ENCODE assay signal across 18 cellular contexts in genomic region chr3:190718097-190718496, GRCh38.
DNase-seq lines count a peak whose midpoint lies in the region; ATAC-seq, FAIRE-seq and TF ChIP-seq lines count a peak whose summit lies in the region.
"Had no signal": no experiment of that assay in that cellular context is flagged by ENCODE, and none has a peak within 500 bp of the region (broad histone marks: within the 10 kb centered on the region; RNA-seq: fewer than 3 reads in every experiment).

No MANE protein-coding gene starts in this region.

- H3K4me3 ChIP-seq in ACC112 (ENCODE audit: low read depth, low read length) = peak overlapping the region; percentile 70
- no peak overlapping the region for H3K4me3 ChIP-seq in HCT116 (replicated peaks in 1 of 2; ENCODE audit: low read depth in 1 of 2, low read length in 2 of 2)
- H3K4me3 ChIP-seq in right lobe of liver = no peak overlapping the region
- H3K4me3 ChIP-seq in pancreas = no peak overlapping the region
- no peak overlapping the region for H3K4me3 ChIP-seq in esophagus muscularis mucosa
- H3K4me3 ChIP-seq: colonic mucosa had no signal

- H3K79me2 ChIP-seq in ACC112 (ENCODE audit: control insufficient read depth, insufficient read depth, low read length, unreplicated experiment) = no peaks in the 10 kb centered on the region
- no peaks in the 10 kb centered on the region for H3K79me2 ChIP-seq in HCT116 (ENCODE audit: insufficient read depth, low read length)

- H3K27ac Mint-ChIP-seq in WTC11 = no peak overlapping the region
- H3K27ac Mint-ChIP-seq: activated CD8-positive, alpha-beta memory T cell treated with anti-CD3 and anti-CD28 coated beads, Interleukin-2, amount 10 ng/mL, durations not matched to agents 7 days and 5 days; T-helper 2 cell treated with Interferon-gamma antibody and Interleukin-4, amounts not matched to agents 5 μg/mL and 100 μg/mL, for 36 hours had no signal

- intact Hi-C loops in HCT116 (cut with micrococcal nuclease) = loop anchor here (5.0 kb wide), 1 partner anchor 334 kb away; no protein-coding TSS in a partner anchor
- intact Hi-C loops in right lobe of liver (cut with DNase I) = no loop called here
- intact Hi-C loops in pancreas (cut with DNase I) = no loop called here
- intact Hi-C loops in esophagus muscularis mucosa (cut with DNase I) = no loop called here

- TF ChIP-seq POLR2A in HCT116 (IDR thresholded peaks at IDR 0.05; ENCODE audit: borderline replicate concordance, extremely low read depth, insufficient read depth, insufficient read length) (no peak), right lobe of liver (IDR thresholded peaks at IDR 0.05) (no peak), esophagus muscularis mucosa (IDR thresholded peaks at IDR 0.05; ENCODE audit: low read depth) (no peak)

- H2AFZ ChIP-seq in ACC112 (ENCODE audit: low read length, unreplicated experiment) (peak overlapping the region; percentile 91), HCT116 (ENCODE audit: low read depth, low read length, poor library complexity, severe bottlenecking) (no peak overlapping the region)

- peaks cover 12% of the 10 kb centered on the region for H3K4me1 ChIP-seq in ACC112 (ENCODE audit: control insufficient read depth, insufficient read depth, low read length, unreplicated experiment)
- H3K4me1 ChIP-seq in HCT116 (ENCODE audit: control insufficient read depth in 1 of 2, insufficient read depth in 2 of 2, low read length in 2 of 2) = no peaks in the 10 kb centered on the region
- H3K4me1 ChIP-seq in right lobe of liver = no peaks in the 10 kb centered on the region
- no peaks in the 10 kb centered on the region for H3K4me1 ChIP-seq in pancreas
- H3K4me1 ChIP-seq in esophagus muscularis mucosa = no peaks in the 10 kb centered on the region
- H3K4me1 ChIP-seq: colonic mucosa had no signal

- H3K9me3 Mint-ChIP-seq in WTC11 = no peaks in the 10 kb centered on the region
- H3K9me3 Mint-ChIP-seq: T-helper 2 cell treated with Interferon-gamma antibody and Interleukin-4, amounts not matched to agents 5 μg/mL and 100 μg/mL, for 36 hours had no signal

- FAIRE-seq in pancreas (lab: Jason Lieb, UNC) = no peak

- no peaks in the 10 kb centered on the region for H3K9me2 ChIP-seq in HCT116 (ENCODE audit: insufficient read depth)

- H3K4me3 Mint-ChIP-seq in WTC11 = no peak overlapping the region
- H3K4me3 Mint-ChIP-seq: activated CD8-positive, alpha-beta memory T cell treated with anti-CD3 and anti-CD28 coated beads, Interleukin-2, amount 10 ng/mL, durations not matched to agents 7 days and 5 days; T-helper 2 cell treated with Interferon-gamma antibody and Interleukin-4, amounts not matched to agents 5 μg/mL and 100 μg/mL, for 36 hours had no signal

- no peak overlapping the region for H3K4me2 ChIP-seq in HCT116 (ENCODE audit: low read length)

- H3K36me3 Mint-ChIP-seq in WTC11 = no peaks in the 10 kb centered on the region
- H3K36me3 Mint-ChIP-seq: activated CD8-positive, alpha-beta memory T cell treated with anti-CD3 and anti-CD28 coated beads, Interleukin-2, amount 10 ng/mL, durations not matched to agents 7 days and 5 days had no signal

- H3K36me3 ChIP-seq in ACC112 (ENCODE audit: insufficient read depth, low read length) (no peaks in the 10 kb centered on the region), HCT116 (ENCODE audit: control insufficient read depth in 1 of 2, insufficient read depth in 2 of 2, low read length in 2 of 2) (no peaks in the 10 kb centered on the region), right lobe of liver (no peaks in the 10 kb centered on the region), pancreas (no peaks in the 10 kb centered on the region), esophagus muscularis mucosa (no peaks in the 10 kb centered on the region)
- H3K36me3 ChIP-seq: colonic mucosa had no signal

- RAD21 ChIA-PET in HCT116 (lab: Charles Lee; ENCODE audit: low non-redundant PET in 1 of 2, low total read pairs in 2 of 2, uncharacterized antibody in 2 of 2, unreplicated experiment in 2 of 2) = no interaction called here

- no peak for DNase-seq in HCT116 (ENCODE audit: low read depth, low spot score)
- DNase-seq in WTC11 (ENCODE audit: low spot score) = peak; percentile 16
- DNase-seq in right lobe of liver = no peak
- DNase-seq in pancreas = no peak
- DNase-seq in glomerular visceral epithelial cell (ENCODE audit: extremely low spot score) = no peak
- DNase-seq in DMS153 (lab: John Stamatoyannopoulos, UW) = no peak
- DNase-seq in esophagus muscularis mucosa (ENCODE audit: extremely low spot score) = no peak
- DNase-seq: activated CD4-positive, alpha-beta T cell treated with anti-CD3 and anti-CD28 coated beads for 1 hour; activated CD8-positive, alpha-beta memory T cell treated with anti-CD3 and anti-CD28 coated beads, Interleukin-2, amount 10 ng/mL, durations not matched to agents 7 days and 5 days; activated gamma-delta T cell; Calu3; colonic mucosa; left colon; NCI-H2107; stimulated activated naive CD8-positive, alpha-beta T cell treated with anti-CD3 and anti-CD28 coated beads, Interleukin-15, Interleukin-2, amounts not matched to agents 100 U/mL and 50 U/mL, for 24 hours had no signal

- TF ChIP-seq RAD21 in HCT116 (IDR thresholded peaks at IDR 0.05; ENCODE audit: low read depth) = no peak

- no peaks in the 10 kb centered on the region for H4K20me1 ChIP-seq in HCT116 (ENCODE audit: insufficient read depth)

- H3K27ac ChIP-seq in ACC112 (ENCODE audit: low read depth, low read length) = peak overlapping the region; percentile 78
- no peak overlapping the region for H3K27ac ChIP-seq in HCT116 (ENCODE audit: low read depth, low read length)
- no peak overlapping the region for H3K27ac ChIP-seq in right lobe of liver
- H3K27ac ChIP-seq in pancreas = no peak overlapping the region
- no peak overlapping the region for H3K27ac ChIP-seq in esophagus muscularis mucosa (replicated peaks in 1 of 4)
- H3K27ac ChIP-seq: colonic mucosa had no signal

- TF ChIP-seq CTCF in HCT116 (IDR thresholded peaks at IDR 0.05 in 2 of 3, conservative IDR thresholded peaks at IDR 0.05 in 1 of 3; ENCODE audit: borderline replicate concordance in 1 of 3, insufficient read depth in 1 of 3, low read depth in 2 of 3, low read length in 2 of 3) (no peak), WTC11 (IDR thresholded peaks at IDR 0.05) (no peak), right lobe of liver (IDR thresholded peaks at IDR 0.05) (peak in 3 of 4 donors; percentile 21 to 46 (median 42)), pancreas (IDR thresholded peaks at IDR 0.05) (no peak), esophagus muscularis mucosa (IDR thresholded peaks at IDR 0.05) (no peak)

- CTCF ChIA-PET in HCT116 (lab: Charles Lee) = no interaction called here
- CTCF ChIA-PET in WTC11 (lab: Charles Lee) = no interaction called here

- ATAC-seq in HCT116 = peak; percentile 47; the same call in 1 of the 2 replicates
- ATAC-seq in WTC11 = peak; percentile 96
- ATAC-seq in right lobe of liver = peak; percentile 74 to 90 (median 81)
- no peak for ATAC-seq in pancreas
- ATAC-seq: activated CD8-positive, alpha-beta memory T cell treated with anti-CD3 and anti-CD28 coated beads, Interleukin-2, amount 10 ng/mL, durations not matched to agents 7 days and 5 days; left colon; Right ventricle myocardium inferior; stimulated activated naive CD8-positive, alpha-beta T cell treated with anti-CD3 and anti-CD28 coated beads, Interleukin-15, Interleukin-2, amounts not matched to agents 100 U/mL and 50 U/mL, for 24 hours had no signal

- no peaks in the 10 kb centered on the region for H3K9me3 ChIP-seq in HCT116 (ENCODE audit: control insufficient read depth in 1 of 2, insufficient read depth in 1 of 2, low read depth in 1 of 2, low read length in 2 of 2)
- no peaks in the 10 kb centered on the region for H3K9me3 ChIP-seq in right lobe of liver
- no peaks in the 10 kb centered on the region for H3K9me3 ChIP-seq in pancreas
- no peaks in the 10 kb centered on the region for H3K9me3 ChIP-seq in esophagus muscularis mucosa
- H3K9me3 ChIP-seq: colonic mucosa had no signal

- no peak for TF ChIP-seq EP300 in esophagus muscularis mucosa (IDR thresholded peaks at IDR 0.05)

- POLR2A ChIA-PET in HCT116 (lab: Charles Lee) = no interaction called here
- POLR2A ChIA-PET in WTC11 (lab: Charles Lee) = no interaction called here

- no TSS peak for BruUV-seq in HCT116 (replicated peaks; lab: Mats Ljungman, UMichigan)

- WGBS in right lobe of liver (ENCODE audit: insufficient coverage, low coverage, low lambda C conversion rate, missing lambda C conversion rate) = 42% methylated on average over 4 of the region's 5 CpGs
- 66 to 73% methylated on average over 5 of the region's 5 CpGs for WGBS in pancreas, 2 donors
- WGBS in esophagus muscularis mucosa = 67% methylated on average over 5 of the region's 5 CpGs

- H3K27me3 Mint-ChIP-seq in WTC11 (ENCODE audit: low read depth) = no peaks in the 10 kb centered on the region

- H3K4me1 Mint-ChIP-seq in WTC11 = peaks cover 9% of the 10 kb centered on the region
- H3K4me1 Mint-ChIP-seq: activated CD8-positive, alpha-beta memory T cell treated with anti-CD3 and anti-CD28 coated beads, Interleukin-2, amount 10 ng/mL, durations not matched to agents 7 days and 5 days had no signal

- no peaks in the 10 kb centered on the region for H3K27me3 ChIP-seq in ACC112 (ENCODE audit: insufficient read depth, low read length)
- H3K27me3 ChIP-seq in HCT116 (ENCODE audit: insufficient read depth, low read length) = no peaks in the 10 kb centered on the region
- H3K27me3 ChIP-seq in right lobe of liver = no peaks in the 10 kb centered on the region
- H3K27me3 ChIP-seq in pancreas = no peaks in the 10 kb centered on the region
- no peaks in the 10 kb centered on the region for H3K27me3 ChIP-seq in esophagus muscularis mucosa
- H3K27me3 ChIP-seq: colonic mucosa had no signal

- H3K9ac ChIP-seq in HCT116 (ENCODE audit: low read length) = no peak overlapping the region

TF ChIP-seq in HCT116, 20 proteins besides CTCF, POLR2A, EP300 and RAD21 (continues in another document):
- TF ChIP-seq EGR1 (IDR thresholded peaks at IDR 0.05; ENCODE audit: low read depth) = no peak
- no peak for TF ChIP-seq SRF (IDR thresholded peaks at IDR 0.05; ENCODE audit: low read depth)
- no peak for TF ChIP-seq MAX (IDR thresholded peaks at IDR 0.05)
- no peak for TF ChIP-seq EZH2phosphoT487 (IDR thresholded peaks at IDR 0.05; ENCODE audit: borderline replicate concordance)
- no peak for TF ChIP-seq SP1 (IDR thresholded peaks at IDR 0.05; ENCODE audit: low read depth)

TF ChIP-seq in WTC11, 78 proteins besides CTCF, POLR2A, EP300 and RAD21 (continues in another document):
- TF ChIP-seq EMX1 (CRISPR knock-in tag; IDR thresholded peaks at IDR 0.05) = no peak
- TF ChIP-seq MAX (CRISPR knock-in tag; IDR thresholded peaks at IDR 0.05) = no peak

Comparison
In these comparisons a context has a peak if more than half of its experiments do, and no peak if none do; other contexts are left out.
1. ATAC-seq: peak in HCT116 (single experiment), WTC11 (single experiment) and right lobe of liver (4 of 4); none in pancreas (0 of 4).
2. CTCF ChIP-seq: peak in right lobe of liver (3 of 4); none in HCT116 (0 of 3), WTC11 (single experiment), pancreas (0 of 4) and esophagus muscularis mucosa (0 of 3).